27 cellular contexts compared by ENCODE assay signal in genomic region chr1:40244138-40244744, GRCh38. TPM values are rescaled to one million over a fixed set of nuclear protein-coding genes. Genes with fewer than 3 reads are reported as not detected.
"Had no signal": no experiment of that assay in that cellular context is flagged by ENCODE, and none has a peak within 500 bp of the region (broad histone marks: within the 10 kb centered on the region; RNA-seq: fewer than 3 reads in every experiment).

No MANE protein-coding gene starts in this region.

- H3K4me3 Mint-ChIP-seq: activated CD8-positive, alpha-beta memory T cell treated with anti-CD3 and anti-CD28 coated beads, Interleukin-2, amount 10 ng/mL, durations not matched to agents 7 days and 5 days; activated naive CD8-positive, alpha-beta T cell; activated T-cell treated with anti-CD3 and anti-CD28 coated beads, Interleukin-2, amount 50 U/mL, for 4 hours; naive thymus-derived CD8-positive, alpha-beta T cell; stimulated activated naive B cell treated with anti-CD40 and anti-IgM and Interleukin-4, amounts not matched to agents 10 μg/mL and 1 μg/mL and 100 μg/mL, for 72 hours had no signal

- H3K4me3 ChIP-seq: body of pancreas, colonic mucosa, gastroesophageal sphincter, heart left ventricle, ovary, SJCRH30, smooth muscle cell, upper lobe of right lung had no signal

- H3K9me3 Mint-ChIP-seq: activated T-cell treated with anti-CD3 and anti-CD28 coated beads, Interleukin-2, amount 50 U/mL, for 4 hours; naive thymus-derived CD8-positive, alpha-beta T cell; stimulated activated naive B cell treated with anti-CD40 and anti-IgM and Interleukin-4, amounts not matched to agents 10 μg/mL and 1 μg/mL and 100 μg/mL, for 72 hours had no signal

- H3K27ac ChIP-seq: body of pancreas, colonic mucosa, gastroesophageal sphincter, heart left ventricle, ovary, SJCRH30, upper lobe of right lung had no signal

- DNase-seq: activated CD4-positive, alpha-beta T cell treated with anti-CD3 and anti-CD28 coated beads, Interleukin-2, amount 50 U/mL, for 48 hours; activated CD8-positive, alpha-beta memory T cell treated with anti-CD3 and anti-CD28 coated beads, Interleukin-2, amount 10 ng/mL, durations not matched to agents 7 days and 5 days; activated gamma-delta T cell; activated T-cell treated with anti-CD3 and anti-CD28 coated beads, Interleukin-2, amount 50 U/mL, for 4 hours; amniotic stem cell; body of pancreas; colonic mucosa; heart left ventricle; kidney; mesendoderm; naive thymus-derived CD8-positive, alpha-beta T cell; ovary; stimulated activated CD4-positive, alpha-beta T cell treated with anti-CD3 and anti-CD28 coated beads, Interleukin-4, amount 100 ng/mL, for 24 hours; stimulated activated naive B cell treated with anti-CD40 and anti-IgM and Interleukin-4, amounts not matched to agents 10 μg/mL and 1 μg/mL and 100 μg/mL, for 72 hours; T1000; upper lobe of right lung had no signal

- H3K27ac Mint-ChIP-seq: activated CD8-positive, alpha-beta memory T cell treated with anti-CD3 and anti-CD28 coated beads, Interleukin-2, amount 10 ng/mL, durations not matched to agents 7 days and 5 days had no signal

- H3K27me3 ChIP-seq: body of pancreas, colonic mucosa, gastroesophageal sphincter, heart left ventricle, ovary, SJCRH30, upper lobe of right lung had no signal

- H3K4me1 ChIP-seq: body of pancreas, colonic mucosa, gastroesophageal sphincter, upper lobe of right lung had no signal

- H3K36me3 ChIP-seq: colonic mucosa, ovary, SJCRH30 had no signal

- ATAC-seq: activated CD4-positive, CD25-positive, alpha-beta regulatory T cell treated with anti-CD3 and anti-CD28 coated beads, Interleukin-2, amount 50 U/mL, for 24 hours; activated CD8-positive, alpha-beta memory T cell treated with anti-CD3 and anti-CD28 coated beads, Interleukin-2, amount 10 ng/mL, durations not matched to agents 7 days and 5 days; activated T-cell treated with anti-CD3 and anti-CD28 coated beads, Interleukin-2, amount 50 U/mL, for 4 hours; body of pancreas; gastroesophageal sphincter; naive thymus-derived CD8-positive, alpha-beta T cell; sciatic nerve; stimulated activated naive B cell treated with anti-CD40 and anti-IgM and Interleukin-4, amounts not matched to agents 10 μg/mL and 1 μg/mL and 100 μg/mL, for 72 hours; upper lobe of right lung had no signal

- H3K9me3 ChIP-seq: body of pancreas, colonic mucosa, gastroesophageal sphincter, heart left ventricle, ovary, SJCRH30, upper lobe of right lung had no signal

RNA-seq across cellular contexts. Expression of gene TMCO2, which starts 3.5 kb away (rescaled TPM):
- total RNA-seq: activated T-cell treated with anti-CD3 and anti-CD28 coated beads, Interleukin-2, amount 50 U/mL, for 4 hours; body of pancreas; cardiac septum; colonic mucosa; esophagus mucosa; gastroesophageal sphincter; heart left ventricle; kidney; liver; mucosa of gallbladder; naive thymus-derived CD8-positive, alpha-beta T cell; ovary; pulmonary artery endothelial cell; sciatic nerve; SJCRH30; smooth muscle cell; upper lobe of right lung had no signal
- polyA plus RNA-seq: heart left ventricle; liver; naive thymus-derived CD8-positive, alpha-beta T cell; ovary; smooth muscle cell had no signal
